In genomic region chr12:100430251-100430650, GRCh38 we compare ENCODE assay signal across 14 cellular contexts. TPM values are rescaled to one million over a fixed set of nuclear protein-coding genes. Genes with fewer than 3 reads are reported as not detected.
"Had no signal": no experiment of that assay in that cellular context is flagged by ENCODE, and none has a peak within 500 bp of the region (broad histone marks: within the 10 kb centered on the region; RNA-seq: fewer than 3 reads in every experiment).

No MANE protein-coding gene starts in this region.

RNA-seq across cellular contexts. Expression of gene NR1H4, which starts 43.4 kb away (rescaled TPM):
- total RNA-seq: activated naive CD4-positive, alpha-beta T cell treated with anti-CD3 and anti-CD28 coated beads for 36 hours; activated naive CD4-positive, alpha-beta T cell treated with anti-CD3 and anti-CD28 coated beads, Interleukin-2, amount 50 U/mL, for 72 hours; activated naive CD8-positive, alpha-beta T cell treated with anti-CD3 and anti-CD28 coated beads for 36 hours; activated naive CD8-positive, alpha-beta T cell treated with anti-CD3 and anti-CD28 coated beads, Interleukin-2, amount 10 ng/mL, durations not matched to agents 7 days and 5 days; activated T-cell treated with anti-CD3 and anti-CD28 coated beads, Interleukin-2, amount 50 U/mL, for 72 hours; activated T-helper 1 cell treated with anti-CD3 and anti-CD28 coated beads, Interleukin-12 subunit alpha, Interleukin-12 subunit beta, Interleukin-2, Interleukin-4 antibody, amounts not matched to agents 30 ng/mL and 10 ng/mL and 1 ng/mL, durations not matched to agents 14 hours and 24 hours and 36 hours; activated T-helper 17 cell treated with anti-CD3 and anti-CD28 coated beads, Interleukin-2, amount 50 U/mL, for 72 hours; activated T-helper 2 cell treated with anti-CD3 and anti-CD28 coated beads, Interferon-gamma antibody, Interleukin-2, Interleukin-4, amounts not matched to agents 10 μg/mL and 5 μg/mL and 100 μg/mL, durations not matched to agents 14 hours and 24 hours and 36 hours; aorta; astrocyte; bronchial epithelial cell; cardiac muscle cell; cardiac septum; chondrocyte had no signal
- polyA plus RNA-seq: cardiac muscle cell had no signal
